ENCODE assay signal across 3 cellular contexts in the genomic region with DNA sequence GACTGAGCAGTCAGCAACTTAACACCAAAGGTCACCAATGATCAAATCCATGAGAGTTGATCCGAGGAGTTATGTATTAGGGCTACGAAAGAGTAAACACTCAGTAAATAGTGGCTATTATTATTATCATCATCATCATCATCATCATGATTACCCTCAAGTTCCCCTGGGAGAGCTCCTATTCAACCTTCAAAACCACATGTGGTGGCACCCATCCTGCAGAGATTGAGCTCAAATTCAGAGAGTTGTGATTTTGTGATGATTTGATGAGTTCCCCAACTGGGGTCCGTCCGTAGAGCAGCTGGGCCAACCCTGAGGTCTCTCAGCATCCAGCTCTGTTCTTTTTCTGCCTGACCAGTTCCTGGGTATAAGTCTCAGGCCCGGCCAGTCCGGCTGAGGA. TPM values are rescaled to one million over a fixed set of nuclear protein-coding genes. Genes with fewer than 3 reads are reported as not detected.
"Had no signal": no experiment of that assay in that cellular context is flagged by ENCODE, and none has a peak within 500 bp of the region (broad histone marks: within the 10 kb centered on the region; RNA-seq: fewer than 3 reads in every experiment).

No MANE protein-coding gene starts in this region.

RNA-seq across cellular contexts. Expression of gene CGB3, which starts 1.0 kb away (rescaled TPM):
- total RNA-seq: LHCN-M2, MCF 10A, NCI-H460 had no signal

RNA-seq across cellular contexts. Expression of gene CGB2, which starts 6.6 kb away (rescaled TPM):
- total RNA-seq: LHCN-M2, MCF 10A, NCI-H460 had no signal

RNA-seq across cellular contexts. Expression of gene LHB, which starts 8.2 kb away (rescaled TPM):
- total RNA-seq: LHCN-M2, MCF 10A, NCI-H460 had no signal

RNA-seq across cellular contexts. Expression of gene CGB1, which starts 11.6 kb away (rescaled TPM):
- total RNA-seq: LHCN-M2, MCF 10A, NCI-H460 had no signal

RNA-seq across cellular contexts. Expression of gene CGB5, which starts 18.6 kb away (rescaled TPM):
- total RNA-seq: MCF 10A, NCI-H460 had no signal
